10 cellular contexts compared by ENCODE assay signal in the genomic region with DNA sequence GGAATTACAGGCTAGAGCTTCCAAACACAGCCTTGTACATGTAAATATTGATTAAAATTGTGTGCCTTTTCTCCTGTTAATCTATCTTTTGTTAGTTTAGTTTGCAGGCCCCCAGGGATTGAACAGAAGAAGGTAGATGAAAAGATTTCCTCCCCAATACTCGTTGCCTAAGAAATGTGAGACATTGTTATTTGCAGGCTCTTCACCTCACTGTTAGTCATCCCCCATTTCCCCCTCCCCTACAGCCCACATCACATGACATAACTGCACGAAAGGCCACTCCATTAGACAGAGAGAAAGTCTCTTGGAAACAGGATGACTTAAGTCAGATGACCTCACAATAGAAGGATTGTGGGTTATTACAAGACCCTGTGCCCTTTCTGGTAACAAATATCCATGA. TPM values are rescaled to one million over a fixed set of nuclear protein-coding genes. Genes with fewer than 3 reads are reported as not detected.
DNase-seq lines count a peak whose midpoint lies in the region; ATAC-seq and TF ChIP-seq lines count a peak whose summit lies in the region.
"Had no signal": no experiment of that assay in that cellular context is flagged by ENCODE, and none has a peak within 500 bp of the region (broad histone marks: within the 10 kb centered on the region; RNA-seq: fewer than 3 reads in every experiment).

No MANE protein-coding gene starts in this region.

- H3K9me3 Mint-ChIP-seq in Calu3 (ENCODE audit: low read depth, unreplicated experiment), result no peaks in the 10 kb centered on the region
- no peaks in the 10 kb centered on the region for H3K9me3 Mint-ChIP-seq in activated CD4-positive, alpha-beta T cell treated with anti-CD3 and anti-CD28 coated beads, Interleukin-2, amount 10 ng/mL, durations not matched to agents 24 days and 14 days

- H3K4me1 ChIP-seq in mucosa of descending colon (ENCODE audit: low read depth), result no peaks in the 10 kb centered on the region

- peak overlapping the region; percentile 61 for H3K4me3 Mint-ChIP-seq in Calu3 (ENCODE audit: low read depth, unreplicated experiment)
- no peak overlapping the region for H3K4me3 Mint-ChIP-seq in activated CD4-positive, alpha-beta T cell treated with anti-CD3 and anti-CD28 coated beads, Interleukin-2, amount 10 ng/mL, durations not matched to agents 24 days and 14 days

- peaks cover 37% of the 10 kb centered on the region for H3K4me1 Mint-ChIP-seq in Calu3 (ENCODE audit: low read depth, unreplicated experiment)
- no peaks in the 10 kb centered on the region for H3K4me1 Mint-ChIP-seq in activated CD4-positive, alpha-beta T cell treated with anti-CD3 and anti-CD28 coated beads, Interleukin-2, amount 10 ng/mL, durations not matched to agents 24 days and 14 days

- H3K27ac Mint-ChIP-seq in Calu3 (ENCODE audit: unreplicated experiment), result peak overlapping the region; percentile 97
- no peak overlapping the region for H3K27ac Mint-ChIP-seq in activated CD4-positive, alpha-beta T cell treated with anti-CD3 and anti-CD28 coated beads, Interleukin-2, amount 10 ng/mL, durations not matched to agents 24 days and 14 days

- DNase-seq in Calu3 (peak; percentile 74), NCI-H2171 (lab: John Stamatoyannopoulos, UW) (peak; percentile 6), choroid plexus epithelial cell (ENCODE audit: low read depth) (peak; percentile 89), myocyte (ENCODE audit: low read depth) (peak; percentile 82), NCI-H1694 (lab: John Stamatoyannopoulos, UW) (no peak), mucosa of descending colon (no peak)
- DNase-seq in activated CD4-positive, alpha-beta T cell treated with anti-CD3 and anti-CD28 coated beads, Interleukin-2, amount 10 ng/mL, durations not matched to agents 24 days and 14 days, result no peak
- DNase-seq: NCI-H2029 had no signal

- CTCF ChIA-PET in Calu3 (lab: Charles Lee), result interaction anchor here (0.6 kb wide), 1 partner anchor 500 kb away, joined by 3 read pairs; no protein-coding TSS in a partner anchor

- H3K27me3 Mint-ChIP-seq in Calu3 (ENCODE audit: unreplicated experiment), result no peaks in the 10 kb centered on the region
- H3K27me3 Mint-ChIP-seq in activated CD4-positive, alpha-beta T cell treated with anti-CD3 and anti-CD28 coated beads, Interleukin-2, amount 10 ng/mL, durations not matched to agents 24 days and 14 days, result no peaks in the 10 kb centered on the region

- peaks cover 11% of the 10 kb centered on the region for H3K36me3 Mint-ChIP-seq in Calu3 (ENCODE audit: insufficient read depth, unreplicated experiment)
- H3K36me3 Mint-ChIP-seq in activated CD4-positive, alpha-beta T cell treated with anti-CD3 and anti-CD28 coated beads, Interleukin-2, amount 10 ng/mL, durations not matched to agents 24 days and 14 days (ENCODE audit: low read depth), result no peaks in the 10 kb centered on the region

- TF ChIP-seq CTCF in Calu3 (IDR thresholded peaks at IDR 0.05; ENCODE audit: unreplicated experiment) (no peak), choroid plexus epithelial cell (conservative IDR thresholded peaks at IDR 0.05; ENCODE audit: low read depth, low read length) (no peak), mucosa of descending colon (IDR thresholded peaks at IDR 0.05) (no peak)

- H3K9me3 ChIP-seq in mucosa of descending colon, result no peaks in the 10 kb centered on the region

- no peak for ATAC-seq in mucosa of descending colon
- no peak for ATAC-seq in HG03571 (IDR thresholded peaks at IDR 0.05; ENCODE audit: unreplicated experiment)

- BruUV-seq in Calu3 (replicated peaks; lab: Mats Ljungman, UMichigan), result no TSS peak

- no peaks in the 10 kb centered on the region for H3K36me3 ChIP-seq in mucosa of descending colon (ENCODE audit: low read depth)
- H3K36me3 ChIP-seq: cardiac muscle cell had no signal

- H3K4me3 ChIP-seq in choroid plexus epithelial cell (ENCODE audit: low read depth, low read length), result no peak overlapping the region
- no peak overlapping the region for H3K4me3 ChIP-seq in mucosa of descending colon
- H3K4me3 ChIP-seq: cardiac muscle cell had no signal

- intact Hi-C loops in Calu3 (cut with micrococcal nuclease; ENCODE audit: unreplicated experiment), result loop anchor here (2.0 kb wide), 1 partner anchor 15 kb away; no protein-coding TSS in a partner anchor
- intact Hi-C loops in activated CD4-positive, alpha-beta T cell treated with anti-CD3 and anti-CD28 coated beads, Interleukin-2, amount 10 ng/mL, durations not matched to agents 24 days and 14 days (cut with micrococcal nuclease), result loop anchor here (5.0 kb wide), 1 partner anchor 274 kb away; no protein-coding TSS in a partner anchor
- intact Hi-C loops in mucosa of descending colon (cut with DNase I, micrococcal nuclease), result loop anchor here (10.0 kb wide), 1 partner anchor 439 kb away; no protein-coding TSS in a partner anchor

RNA-seq across cellular contexts. Expression of gene MID1, which starts 13.3 kb away (rescaled TPM):
- 70.5 and 85.6 TPM in 2 replicates for total RNA-seq in Calu3 (2022)
- total RNA-seq in myocyte, result 11.0 and 18.4 TPM in 2 replicates
- polyA plus RNA-seq in myocyte (2012), result 4.6 TPM
- total RNA-seq in activated CD4-positive, alpha-beta T cell treated with anti-CD3 and anti-CD28 coated beads, Interleukin-2, amount 10 ng/mL, durations not matched to agents 24 days and 14 days, result 0.14 TPM in 1 of 2 replicates, not detected in the other
- 10 to 100 TPM; 41.4 to 48.8 (median 48.4) TPM for total RNA-seq in mucosa of descending colon

Comparison
In these comparisons a context has a peak if more than half of its experiments do, and no peak if none do; other contexts are left out.
1. DNase-seq: peak in Calu3 (single experiment), NCI-H2171 (single experiment), choroid plexus epithelial cell (single experiment) and myocyte (single experiment); none in NCI-H1694 (single experiment), activated CD4-positive, alpha-beta T cell treated with anti-CD3 and anti-CD28 coated beads, Interleukin-2, amount 10 ng/mL, durations not matched to agents 24 days and 14 days (single experiment) and mucosa of descending colon (0 of 3).
2. RNA of gene MID1, which starts 13.3 kb away (total RNA-seq): 70.5 to 85.6 TPM in Calu3, 41.4 to 48.8 TPM in mucosa of descending colon and 11.0 to 18.4 TPM in myocyte; 0.14 TPM in activated CD4-positive, alpha-beta T cell treated with anti-CD3 and anti-CD28 coated beads, Interleukin-2, amount 10 ng/mL, durations not matched to agents 24 days and 14 days; every median in the first group is over 10 times any median in the second.